8 cellular contexts compared by ENCODE assay signal in genomic region chr20:36399147-36399968, GRCh38.
DNase-seq lines count a peak whose midpoint lies in the region; ATAC-seq and TF ChIP-seq lines count a peak whose summit lies in the region.

No MANE protein-coding gene starts in this region.

- H3K27me3 ChIP-seq in transverse colon: peaks cover 38% of the 10 kb centered on the region

- no peaks in the 10 kb centered on the region for H3K4me1 ChIP-seq in transverse colon

- no peak overlapping the region for H3K4me3 Mint-ChIP-seq in activated naive CD4-positive, alpha-beta T cell treated with anti-CD3 and anti-CD28 coated beads, Interleukin-2, amount 10 ng/mL, durations not matched to agents 7 days and 5 days

- H3K27ac Mint-ChIP-seq in activated naive CD4-positive, alpha-beta T cell treated with anti-CD3 and anti-CD28 coated beads, Interleukin-2, amount 10 ng/mL, durations not matched to agents 7 days and 5 days: no peak overlapping the region

- DNase-seq in CD1c-positive myeloid dendritic cell (ENCODE audit: extremely low spot score) (peak; percentile 22), GM13977 (ENCODE audit: low spot score) (peak; percentile 77), NCI-H774 (lab: John Stamatoyannopoulos, UW) (peak; percentile 62), islet precursor cell (peak; percentile 93), transverse colon (peak; percentile 38)
- DNase-seq in activated naive CD4-positive, alpha-beta T cell treated with anti-CD3 and anti-CD28 coated beads, Interleukin-2, amount 10 ng/mL, durations not matched to agents 7 days and 5 days: peak; percentile 68
- no peak for DNase-seq in effector CD8-positive, alpha-beta T cell (lab: John Stamatoyannopoulos, UW)

- CTCF ChIA-PET in activated naive CD4-positive, alpha-beta T cell treated with anti-CD3 and anti-CD28 coated beads, Interleukin-2, amount 10 ng/mL, durations not matched to agents 7 days and 5 days (lab: Charles Lee): interaction anchor here (0.6 to 2.5 kb wide), 20 partner anchors 13 to 1015 kb away, joined by 3 to 16 read pairs (median 4); partner anchors contain the start of gene DSN1

- TF ChIP-seq EP300 in transverse colon (IDR thresholded peaks at IDR 0.05; ENCODE audit: low read depth): no peak

- peaks cover 4% of the 10 kb centered on the region for H3K9me3 Mint-ChIP-seq in activated naive CD4-positive, alpha-beta T cell treated with anti-CD3 and anti-CD28 coated beads, Interleukin-2, amount 10 ng/mL, durations not matched to agents 7 days and 5 days

- no peaks in the 10 kb centered on the region for H3K36me3 Mint-ChIP-seq in activated naive CD4-positive, alpha-beta T cell treated with anti-CD3 and anti-CD28 coated beads, Interleukin-2, amount 10 ng/mL, durations not matched to agents 7 days and 5 days

- no peak for TF ChIP-seq POLR2A in transverse colon (IDR thresholded peaks at IDR 0.05)

- 28% methylated on average over 6 of the region's 6 CpGs; no CpG with 5 or more reads in 1 of the 2 donors for WGBS in transverse colon (ENCODE audit: low coverage in 1 of 2), 2 donors

- in situ Hi-C loops in GM13977 (cut with MboI; ENCODE audit: low pct_unique_long_range_greater_than_20kb, low sequenced_read_pairs, unreplicated experiment): no loop called here
- in situ Hi-C loops in transverse colon (cut with MboI; ENCODE audit: low pct_ligation_motif_present in 1 of 4, low pct_unique_long_range_greater_than_20kb in 1 of 4, low sequenced_read_pairs in 3 of 4): no loop called here

- no peak overlapping the region for H3K4me3 ChIP-seq in transverse colon

- intact Hi-C loops in transverse colon (cut with DNase I; ENCODE audit: low total_unique reads): no loop called here

- H3K27me3 Mint-ChIP-seq in activated naive CD4-positive, alpha-beta T cell treated with anti-CD3 and anti-CD28 coated beads, Interleukin-2, amount 10 ng/mL, durations not matched to agents 7 days and 5 days: peaks cover 43% of the 10 kb centered on the region

- H3K36me3 ChIP-seq in transverse colon: no peaks in the 10 kb centered on the region

- H3K9me3 ChIP-seq in transverse colon: no peaks in the 10 kb centered on the region

- no peaks in the 10 kb centered on the region for H3K4me1 Mint-ChIP-seq in activated naive CD4-positive, alpha-beta T cell treated with anti-CD3 and anti-CD28 coated beads, Interleukin-2, amount 10 ng/mL, durations not matched to agents 7 days and 5 days

- H3K27ac ChIP-seq in transverse colon: no peak overlapping the region

- no peak for ATAC-seq in GM21390 (IDR thresholded peaks at IDR 0.05; ENCODE audit: unreplicated experiment)

- TF ChIP-seq CTCF in GM13977 (IDR thresholded peaks at IDR 0.05; ENCODE audit: extremely low read depth, insufficient read depth, missing control alignments): peak; percentile 50
- TF ChIP-seq CTCF in transverse colon (IDR thresholded peaks at IDR 0.05): peak in 1 of 5 experiments; percentile 11
